Comparison of ENCODE assay signal across 13 cellular contexts in genomic region chr11:92735039-92735438, GRCh38.
DNase-seq lines count a peak whose midpoint lies in the region; ATAC-seq and TF ChIP-seq lines count a peak whose summit lies in the region.
"Had no signal": no experiment of that assay in that cellular context is flagged by ENCODE, and none has a peak within 500 bp of the region (broad histone marks: within the 10 kb centered on the region; RNA-seq: fewer than 3 reads in every experiment).

No MANE protein-coding gene starts in this region.

- H3K36me3 ChIP-seq in hepatocyte (replicated peaks; ENCODE audit: insufficient read depth, low read depth): no peaks in the 10 kb centered on the region
- no peaks in the 10 kb centered on the region for H3K36me3 ChIP-seq in naive thymus-derived CD4-positive, alpha-beta T cell (ENCODE audit: control insufficient read depth in 2 of 3, insufficient read depth in 3 of 3, low read length in 3 of 3)
- H3K36me3 ChIP-seq in esophagus squamous epithelium: no peaks in the 10 kb centered on the region
- H3K36me3 ChIP-seq: esophagus muscularis mucosa had no signal

- H3K4me3 ChIP-seq in AG09309 (ENCODE audit: control insufficient read depth, low read depth, low read length): no peak overlapping the region
- no peak overlapping the region for H3K4me3 ChIP-seq in GM12865 (ENCODE audit: low read depth, low read length)
- no peak overlapping the region for H3K4me3 ChIP-seq in hepatocyte
- no peak overlapping the region for H3K4me3 ChIP-seq in naive thymus-derived CD4-positive, alpha-beta T cell (ENCODE audit: low read length)
- no peak overlapping the region for H3K4me3 ChIP-seq in esophagus squamous epithelium
- H3K4me3 ChIP-seq: esophagus muscularis mucosa, K562 had no signal

- no peaks in the 10 kb centered on the region for H3K36me3 Mint-ChIP-seq in naive thymus-derived CD4-positive, alpha-beta T cell
- H3K36me3 Mint-ChIP-seq: stimulated activated memory B cell treated with anti-CD40 and anti-IgM and Interleukin-4, amounts not matched to agents 10 μg/mL and 1 μg/mL and 100 μg/mL, for 72 hours had no signal

- H3K9me3 Mint-ChIP-seq in naive thymus-derived CD4-positive, alpha-beta T cell: peaks cover 0 to 6% (median 0%) of the 10 kb centered on the region in 11 donors
- H3K9me3 Mint-ChIP-seq: activated CD4-positive, alpha-beta T cell treated with anti-CD3 and anti-CD28 coated beads, Interleukin-2, amount 10 ng/mL, durations not matched to agents 7 days and 5 days; stimulated activated memory B cell treated with anti-CD40 and anti-IgM and Interleukin-4, amounts not matched to agents 10 μg/mL and 1 μg/mL and 100 μg/mL, for 72 hours had no signal

- WGBS in hepatocyte (ENCODE audit: low lambda C conversion rate, missing lambda C conversion rate): 83% methylated on average over 1 of the region's 1 CpG
- WGBS in esophagus squamous epithelium, 2 donors: 67 to 86% methylated on average over 1 of the region's 1 CpG

- no peak overlapping the region for H3K27ac Mint-ChIP-seq in naive thymus-derived CD4-positive, alpha-beta T cell
- H3K27ac Mint-ChIP-seq: activated CD4-positive, alpha-beta T cell treated with anti-CD3 and anti-CD28 coated beads, Interleukin-2, amount 10 ng/mL, durations not matched to agents 7 days and 5 days; stimulated activated memory B cell treated with anti-CD40 and anti-IgM and Interleukin-4, amounts not matched to agents 10 μg/mL and 1 μg/mL and 100 μg/mL, for 72 hours had no signal

- H3K4me1 ChIP-seq in hepatocyte (ENCODE audit: insufficient read depth): no peaks in the 10 kb centered on the region
- H3K4me1 ChIP-seq in naive thymus-derived CD4-positive, alpha-beta T cell (ENCODE audit: control insufficient read depth in 2 of 2, insufficient read depth in 2 of 2, low read length in 2 of 2): no peaks in the 10 kb centered on the region
- no peaks in the 10 kb centered on the region for H3K4me1 ChIP-seq in esophagus squamous epithelium

- no peak for ATAC-seq in naive thymus-derived CD4-positive, alpha-beta T cell
- ATAC-seq: K562; stimulated activated memory B cell treated with anti-CD40 and anti-IgM and Interleukin-4, amounts not matched to agents 10 μg/mL and 1 μg/mL and 100 μg/mL, for 72 hours had no signal

- DNase-seq in AG09309 (ENCODE audit: low read depth) (no peak), GM12865 (ENCODE audit: low read depth) (no peak), RWPE1 (ENCODE audit: low spot score) (peak; percentile 12), hepatocyte (ENCODE audit: low spot score) (no peak), cortex of kidney (lab: John Stamatoyannopoulos, UW) (no peak), C1 segment of cervical spinal cord (lab: John Stamatoyannopoulos, UW) (no peak), esophagus squamous epithelium (lab: John Stamatoyannopoulos, UW) (no peak)
- no peak for DNase-seq in naive thymus-derived CD4-positive, alpha-beta T cell
- DNase-seq: activated CD4-positive, alpha-beta T cell treated with anti-CD3 and anti-CD28 coated beads, Interleukin-2, amount 10 ng/mL, durations not matched to agents 7 days and 5 days; small intestine had no signal

- no peaks in the 10 kb centered on the region for H3K79me2 ChIP-seq in hepatocyte

- CTCF ChIA-PET in RWPE1 (lab: Yijun Ruan, JAX): interaction anchor here (0.6 to 0.7 kb wide), 2 partner anchors 21 to 137 kb away, joined by 4 to 7 read pairs; no protein-coding TSS in a partner anchor
- CTCF ChIA-PET in naive thymus-derived CD4-positive, alpha-beta T cell (lab: Charles Lee): no interaction called here

- no peak overlapping the region for H3K4me2 ChIP-seq in hepatocyte

- TF ChIP-seq CTCF in AG09309 (IDR thresholded peaks at IDR 0.05; ENCODE audit: control insufficient read depth, insufficient read depth, low read depth, low read length, missing control alignments): peak; percentile 23
- peak; percentile 29 for TF ChIP-seq CTCF in GM12865 (IDR thresholded peaks at IDR 0.05; ENCODE audit: insufficient read depth, low read depth, low read length, missing control alignments)
- TF ChIP-seq CTCF in RWPE1 (conservative IDR thresholded peaks at IDR 0.05; ENCODE audit: low read depth): 0 out of 2 replicates have a peak, but pooled peaks have one; percentile 13
- peak; percentile 19 for TF ChIP-seq CTCF in hepatocyte (IDR thresholded peaks at IDR 0.05; ENCODE audit: poor library complexity)
- peak in 2 of 6 experiments; percentile 9 to 33 for TF ChIP-seq CTCF in esophagus squamous epithelium (IDR thresholded peaks at IDR 0.05)

- H3K9me2 ChIP-seq in hepatocyte (replicated peaks; ENCODE audit: insufficient read depth): no peaks in the 10 kb centered on the region

- H3K4me3 Mint-ChIP-seq in naive thymus-derived CD4-positive, alpha-beta T cell: no peak overlapping the region
- H3K4me3 Mint-ChIP-seq: activated CD4-positive, alpha-beta T cell treated with anti-CD3 and anti-CD28 coated beads, Interleukin-2, amount 10 ng/mL, durations not matched to agents 7 days and 5 days; stimulated activated memory B cell treated with anti-CD40 and anti-IgM and Interleukin-4, amounts not matched to agents 10 μg/mL and 1 μg/mL and 100 μg/mL, for 72 hours had no signal

- POLR2A ChIA-PET in RWPE1 (lab: Yijun Ruan, JAX; ENCODE audit: low non-redundant PET): no interaction called here
- POLR2A ChIA-PET in naive thymus-derived CD4-positive, alpha-beta T cell (lab: Charles Lee): no interaction called here

- no peaks in the 10 kb centered on the region for H3K9me3 ChIP-seq in hepatocyte (ENCODE audit: low read depth)
- H3K9me3 ChIP-seq in naive thymus-derived CD4-positive, alpha-beta T cell (ENCODE audit: control insufficient read depth in 2 of 3, low read length in 3 of 3): no peaks in the 10 kb centered on the region
- H3K9me3 ChIP-seq in esophagus squamous epithelium: no peaks in the 10 kb centered on the region
- H3K9me3 ChIP-seq: esophagus muscularis mucosa had no signal

- H4K20me1 ChIP-seq in hepatocyte (ENCODE audit: insufficient read depth, poor library complexity, severe bottlenecking): no peaks in the 10 kb centered on the region

- H3K27me3 ChIP-seq in hepatocyte: no peaks in the 10 kb centered on the region
- no peaks in the 10 kb centered on the region for H3K27me3 ChIP-seq in naive thymus-derived CD4-positive, alpha-beta T cell (ENCODE audit: control insufficient read depth in 2 of 2, insufficient read depth in 2 of 2, low read length in 2 of 2)
- H3K27me3 ChIP-seq in esophagus squamous epithelium: no peaks in the 10 kb centered on the region
- H3K27me3 ChIP-seq: esophagus muscularis mucosa had no signal

- H3K27ac ChIP-seq in RWPE1: no peak overlapping the region
- no peak overlapping the region for H3K27ac ChIP-seq in hepatocyte
- no peak overlapping the region for H3K27ac ChIP-seq in naive thymus-derived CD4-positive, alpha-beta T cell (ENCODE audit: low read depth, low read length)
- no peak overlapping the region for H3K27ac ChIP-seq in esophagus squamous epithelium
- H3K27ac ChIP-seq: esophagus muscularis mucosa had no signal

- no peaks in the 10 kb centered on the region for H3K4me1 Mint-ChIP-seq in naive thymus-derived CD4-positive, alpha-beta T cell
- H3K4me1 Mint-ChIP-seq: activated CD4-positive, alpha-beta T cell treated with anti-CD3 and anti-CD28 coated beads, Interleukin-2, amount 10 ng/mL, durations not matched to agents 7 days and 5 days; stimulated activated memory B cell treated with anti-CD40 and anti-IgM and Interleukin-4, amounts not matched to agents 10 μg/mL and 1 μg/mL and 100 μg/mL, for 72 hours had no signal

- TF ChIP-seq POLR2A in esophagus squamous epithelium (IDR thresholded peaks at IDR 0.05): no peak

- H2AFZ ChIP-seq in hepatocyte: no peak overlapping the region

- peaks cover 0 to 3% (median 0%) of the 10 kb centered on the region in 5 donors for H3K27me3 Mint-ChIP-seq in naive thymus-derived CD4-positive, alpha-beta T cell
- H3K27me3 Mint-ChIP-seq: activated CD4-positive, alpha-beta T cell treated with anti-CD3 and anti-CD28 coated beads, Interleukin-2, amount 10 ng/mL, durations not matched to agents 7 days and 5 days; stimulated activated memory B cell treated with anti-CD40 and anti-IgM and Interleukin-4, amounts not matched to agents 10 μg/mL and 1 μg/mL and 100 μg/mL, for 72 hours had no signal

- intact Hi-C loops in naive thymus-derived CD4-positive, alpha-beta T cell (cut with micrococcal nuclease): no loop called here
- intact Hi-C loops in esophagus squamous epithelium (cut with DNase I): no loop called here
